In the genomic region with DNA sequence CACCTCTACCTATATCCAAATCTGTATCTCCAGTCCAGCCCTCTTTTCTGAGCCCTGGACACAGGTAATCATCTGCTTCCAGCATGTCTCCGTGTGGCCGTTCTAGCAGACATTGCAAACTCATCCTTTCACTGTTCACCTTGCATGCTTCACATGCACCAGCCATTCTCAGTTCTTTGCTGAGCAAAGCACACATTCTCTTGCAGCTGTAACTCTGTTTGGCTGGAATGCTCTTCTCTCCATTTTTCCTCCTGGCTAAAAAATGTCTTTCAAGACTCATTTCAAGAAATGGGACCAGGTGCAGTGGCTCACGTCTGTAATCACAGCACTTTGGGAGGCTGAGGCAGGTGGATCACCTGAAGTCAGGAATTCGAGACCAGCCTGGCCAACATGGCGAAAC, we compare ENCODE assay signal across 8 cellular contexts.
"Had no signal": no experiment of that assay in that cellular context is flagged by ENCODE, and none has a peak within 500 bp of the region (broad histone marks: within the 10 kb centered on the region; RNA-seq: fewer than 3 reads in every experiment).

No MANE protein-coding gene starts in this region.

- ATAC-seq: GM23338 had no signal

- DNase-seq: H9, HCEC 1CT, KG1 had no signal

- FAIRE-seq: H1, H54, HTR-8/SVneo had no signal

- H3K4me2 ChIP-seq: GM23338 had no signal

- H3K4me3 Mint-ChIP-seq: GM23338, H9, IgD-negative memory B cell had no signal

- H3K4me3 ChIP-seq: GM23338 had no signal

- H3K27ac Mint-ChIP-seq: GM23338, H9, IgD-negative memory B cell had no signal

- H2AFZ ChIP-seq: GM23338 had no signal

- H3K4me1 Mint-ChIP-seq: GM23338 had no signal
